In genomic region chr22:36625102-36625501, GRCh38 we compare ENCODE assay signal across 29 cellular contexts.
"Had no signal": no experiment of that assay in that cellular context is flagged by ENCODE, and none has a peak within 500 bp of the region (broad histone marks: within the 10 kb centered on the region; RNA-seq: fewer than 3 reads in every experiment).

No MANE protein-coding gene starts in this region.

- DNase-seq: stimulated activated CD4-positive, alpha-beta T cell treated with anti-CD3 and anti-CD28 coated beads, Interleukin-2, amount 100 ng/mL, for 48 hours; stimulated activated CD4-positive, alpha-beta T cell treated with anti-CD3 and anti-CD28 coated beads, Interleukin-4, amount 100 ng/mL, for 1 hour; stimulated activated CD4-positive, alpha-beta T cell treated with anti-CD3 and anti-CD28 coated beads, Interleukin-4, amount 100 ng/mL, for 24 hours; stimulated activated CD4-positive, alpha-beta T cell treated with anti-CD3 and anti-CD28 coated beads, Interleukin-4, amount 100 ng/mL, for 4 hours; stimulated activated CD8-positive, alpha-beta memory T cell treated with anti-CD3 and anti-CD28 coated beads, Interleukin-4, amount 100 ng/mL, for 48 hours; stimulated activated naive B cell treated with anti-CD40 and anti-IgM and Interleukin-4, amounts not matched to agents 10 μg/mL and 1 μg/mL and 100 μg/mL, for 72 hours; stimulated activated naive CD4-positive, alpha-beta T cell; stimulated activated naive CD4-positive, alpha-beta T cell treated with Interleukin-2 at 50 U/mL for 16 hours; stimulated activated naive CD8-positive, alpha-beta T cell treated with anti-CD3 and anti-CD28 coated beads, Interleukin-15, amount 100 ng/mL, for 72 hours; stimulated activated naive CD8-positive, alpha-beta T cell treated with anti-CD3 and anti-CD28 coated beads, Interleukin-15, Interleukin-2, amounts not matched to agents 100 U/mL and 50 U/mL, for 24 hours; stomach; substantia nigra; testis; thyroid gland; tibial artery; transverse colon; trophoblast cell; upper lobe of left lung; upper lobe of right lung; uterus had no signal

- H3K4me1 Mint-ChIP-seq: stimulated activated effector memory CD8-positive, alpha-beta T cell treated with anti-CD3 and anti-CD28 coated beads, Interleukin-12 subunit alpha, Interleukin-12 subunit beta, amount 100 ng/mL, for 72 hours; stimulated activated memory B cell treated with anti-CD40 and anti-IgM and Interleukin-4, amounts not matched to agents 10 μg/mL and 1 μg/mL and 100 μg/mL, for 72 hours; stimulated activated naive CD8-positive, alpha-beta T cell treated with anti-CD3 and anti-CD28 coated beads, Interleukin-15, amount 100 ng/mL, for 72 hours had no signal

- H3K36me3 Mint-ChIP-seq: stimulated activated effector memory CD8-positive, alpha-beta T cell treated with anti-CD3 and anti-CD28 coated beads, Interleukin-12 subunit alpha, Interleukin-12 subunit beta, amount 100 ng/mL, for 72 hours; stimulated activated memory B cell treated with anti-CD40 and anti-IgM and Interleukin-4, amounts not matched to agents 10 μg/mL and 1 μg/mL and 100 μg/mL, for 72 hours; stimulated activated naive B cell treated with anti-CD40 and anti-IgM and Interleukin-4, amounts not matched to agents 10 μg/mL and 1 μg/mL and 100 μg/mL, for 72 hours; type B pancreatic cell had no signal

- H3K36me3 ChIP-seq: stomach, suprapubic skin, thoracic aorta, thyroid gland, tibial artery, tibial nerve, transverse colon, upper lobe of left lung, upper lobe of right lung, uterus, vagina had no signal

- H3K4me1 ChIP-seq: stomach, suprapubic skin, testis, thyroid gland, tibial artery, tibial nerve, transverse colon, upper lobe of left lung, upper lobe of right lung, uterus, vagina had no signal

- ATAC-seq: stimulated activated effector memory CD8-positive, alpha-beta T cell treated with anti-CD3 and anti-CD28 coated beads, Interleukin-12 subunit alpha, Interleukin-12 subunit beta, amount 100 ng/mL, for 72 hours; stimulated activated memory B cell treated with anti-CD40 and anti-IgM and Interleukin-4, amounts not matched to agents 10 μg/mL and 1 μg/mL and 100 μg/mL, for 72 hours; stimulated activated naive B cell treated with anti-CD40 and anti-IgM and Interleukin-4, amounts not matched to agents 10 μg/mL and 1 μg/mL and 100 μg/mL, for 72 hours; stimulated activated naive CD8-positive, alpha-beta T cell treated with anti-CD3 and anti-CD28 coated beads, Interleukin-15, amount 100 ng/mL, for 72 hours; stimulated activated naive CD8-positive, alpha-beta T cell treated with anti-CD3 and anti-CD28 coated beads, Interleukin-15, Interleukin-2, amounts not matched to agents 100 U/mL and 50 U/mL, for 24 hours; upper lobe of right lung had no signal

- H3K9me3 Mint-ChIP-seq: stimulated activated effector memory CD8-positive, alpha-beta T cell treated with anti-CD3 and anti-CD28 coated beads, Interleukin-12 subunit alpha, Interleukin-12 subunit beta, amount 100 ng/mL, for 72 hours; stimulated activated memory B cell treated with anti-CD40 and anti-IgM and Interleukin-4, amounts not matched to agents 10 μg/mL and 1 μg/mL and 100 μg/mL, for 72 hours; stimulated activated naive B cell treated with anti-CD40 and anti-IgM and Interleukin-4, amounts not matched to agents 10 μg/mL and 1 μg/mL and 100 μg/mL, for 72 hours; stimulated activated naive CD8-positive, alpha-beta T cell treated with anti-CD3 and anti-CD28 coated beads, Interleukin-15, amount 100 ng/mL, for 72 hours; stimulated activated naive CD8-positive, alpha-beta T cell treated with anti-CD3 and anti-CD28 coated beads, Interleukin-15, Interleukin-2, amounts not matched to agents 100 ng/mL and 50 ng/mL, for 24 hours; type B pancreatic cell had no signal

- H3K27ac Mint-ChIP-seq: stimulated activated effector memory CD8-positive, alpha-beta T cell treated with anti-CD3 and anti-CD28 coated beads, Interleukin-12 subunit alpha, Interleukin-12 subunit beta, amount 100 ng/mL, for 72 hours; stimulated activated memory B cell treated with anti-CD40 and anti-IgM and Interleukin-4, amounts not matched to agents 10 μg/mL and 1 μg/mL and 100 μg/mL, for 72 hours; stimulated activated naive B cell treated with anti-CD40 and anti-IgM and Interleukin-4, amounts not matched to agents 10 μg/mL and 1 μg/mL and 100 μg/mL, for 72 hours; stimulated activated naive CD8-positive, alpha-beta T cell treated with anti-CD3 and anti-CD28 coated beads, Interleukin-15, amount 100 ng/mL, for 72 hours; stimulated activated naive CD8-positive, alpha-beta T cell treated with anti-CD3 and anti-CD28 coated beads, Interleukin-15, Interleukin-2, amounts not matched to agents 100 ng/mL and 50 ng/mL, for 24 hours; type B pancreatic cell had no signal

- H3K4me3 Mint-ChIP-seq: stimulated activated effector memory CD8-positive, alpha-beta T cell treated with anti-CD3 and anti-CD28 coated beads, Interleukin-12 subunit alpha, Interleukin-12 subunit beta, amount 100 ng/mL, for 72 hours; stimulated activated memory B cell treated with anti-CD40 and anti-IgM and Interleukin-4, amounts not matched to agents 10 μg/mL and 1 μg/mL and 100 μg/mL, for 72 hours; stimulated activated naive B cell treated with anti-CD40 and anti-IgM and Interleukin-4, amounts not matched to agents 10 μg/mL and 1 μg/mL and 100 μg/mL, for 72 hours; stimulated activated naive CD8-positive, alpha-beta T cell treated with anti-CD3 and anti-CD28 coated beads, Interleukin-15, amount 100 ng/mL, for 72 hours; stimulated activated naive CD8-positive, alpha-beta T cell treated with anti-CD3 and anti-CD28 coated beads, Interleukin-15, Interleukin-2, amounts not matched to agents 100 ng/mL and 50 ng/mL, for 24 hours; type B pancreatic cell had no signal

- H3K27ac ChIP-seq: stomach, suprapubic skin, testis, thoracic aorta, thyroid gland, tibial artery, tibial nerve, transverse colon, upper lobe of left lung, upper lobe of right lung, uterus, vagina had no signal

- FAIRE-seq: urothelium cell line had no signal

- H3K27me3 ChIP-seq: testis, thyroid gland, upper lobe of left lung, uterus, vagina had no signal

- H3K4me3 ChIP-seq: stomach, suprapubic skin, testis, thoracic aorta, thyroid gland, tibial artery, tibial nerve, transverse colon, upper lobe of left lung, upper lobe of right lung, uterus, vagina had no signal

- H3K9me3 ChIP-seq: stomach, suprapubic skin, testis, thoracic aorta, thyroid gland, tibial artery, tibial nerve, transverse colon, upper lobe of left lung, upper lobe of right lung, uterus, vagina had no signal
